Comparison of ENCODE assay signal across 12 cellular contexts in the genomic region with DNA sequence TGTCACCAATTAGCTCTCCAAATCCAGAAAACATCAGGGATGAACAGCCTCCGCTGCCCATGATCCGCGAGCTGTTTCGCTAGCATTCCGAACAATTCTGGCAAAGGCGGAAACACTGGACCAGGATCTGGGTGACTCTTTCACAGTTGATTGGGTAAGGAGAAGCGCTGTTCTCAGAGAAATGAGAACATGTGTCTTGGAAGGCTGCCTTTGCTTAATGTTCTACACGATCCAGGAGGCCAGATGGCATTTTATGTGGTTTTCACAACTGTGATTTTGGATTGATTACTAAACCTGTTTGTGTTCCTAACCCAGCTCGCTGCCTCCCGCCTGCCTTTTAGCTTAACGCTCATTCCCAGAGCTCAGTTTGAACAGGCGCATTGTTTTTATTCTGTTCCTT.
DNase-seq lines count a peak whose midpoint lies in the region; ATAC-seq and TF ChIP-seq lines count a peak whose summit lies in the region.
"Had no signal": no experiment of that assay in that cellular context is flagged by ENCODE, and none has a peak within 500 bp of the region (broad histone marks: within the 10 kb centered on the region; RNA-seq: fewer than 3 reads in every experiment).

No MANE protein-coding gene starts in this region.

- H3K27ac ChIP-seq in heart left ventricle, result no peak overlapping the region
- H3K27ac ChIP-seq: 22Rv1 had no signal

- no peak overlapping the region for H3K9ac ChIP-seq in adipocyte (ENCODE audit: low read length)

- peaks cover 4% of the 10 kb centered on the region for H3K4me1 ChIP-seq in adipocyte (ENCODE audit: control insufficient read depth, insufficient read depth, low read length)
- H3K4me1 ChIP-seq in heart left ventricle, result peaks cover 0 to 17% (median 9%) of the 10 kb centered on the region in 12 donors

- DNase-seq in NCI-H2107 treated with DMSO at 0.1 percent for 48 hours (lab: John Stamatoyannopoulos, UW; ENCODE audit: unreplicated experiment) (peak; percentile 54), NCI-H2107 (lab: John Stamatoyannopoulos, UW) (no peak), adipocyte (ENCODE audit: low read depth) (peak; percentile 70), hippocampal formation (lab: John Stamatoyannopoulos, UW) (peak; percentile 25 to 77), stromal cell of bone marrow (ENCODE audit: low read depth) (peak; percentile 37), COLO829 (ENCODE audit: low spot score) (no peak), SIG-M5 treated with dmso at 0.1 percent for 504 hours (lab: John Stamatoyannopoulos, UW; ENCODE audit: unreplicated experiment) (no peak), heart left ventricle (no peak)
- DNase-seq: kidney, NCI-H1048 had no signal

- 86 to 91% (median 87%) methylated on average over 12 of the region's 12 CpGs for WGBS in heart left ventricle, 4 donors

- no peak for TF ChIP-seq POLR2A in heart left ventricle (IDR thresholded peaks at IDR 0.05)

- H3K9me3 ChIP-seq in adipocyte (ENCODE audit: control insufficient read depth, low read length) (no peaks in the 10 kb centered on the region), heart left ventricle (no peaks in the 10 kb centered on the region)

- TF ChIP-seq CTCF in heart left ventricle (IDR thresholded peaks at IDR 0.05), result no peak

- H3K27me3 ChIP-seq in adipocyte (replicated peaks; ENCODE audit: control insufficient read depth, insufficient read depth, low read length) (peaks cover 13% of the 10 kb centered on the region), heart left ventricle (peaks cover 0 to 29% (median 0%) of the 10 kb centered on the region in 9 donors)

- no peak for ATAC-seq in heart left ventricle
- ATAC-seq: stimulated activated effector memory CD8-positive, alpha-beta T cell treated with anti-CD3 and anti-CD28 coated beads, Interleukin-12 subunit alpha, Interleukin-12 subunit beta, amount 100 ng/mL, for 72 hours had no signal

- intact Hi-C loops in heart left ventricle (cut with DNase I), result no loop called here

- H3K4me3 ChIP-seq in adipocyte (ENCODE audit: low read length) (peak overlapping the region; percentile 60), heart left ventricle (no peak overlapping the region)

- H3K36me3 ChIP-seq in adipocyte (ENCODE audit: control insufficient read depth, insufficient read depth, low read length, severe bottlenecking) (no peaks in the 10 kb centered on the region), heart left ventricle (no peaks in the 10 kb centered on the region)

Comparison
In these comparisons a context has a peak if more than half of its experiments do, and no peak if none do; other contexts are left out.
1. DNase-seq: peak in NCI-H2107 treated with DMSO at 0.1 percent for 48 hours (single experiment), adipocyte (single experiment), hippocampal formation (2 of 2) and stromal cell of bone marrow (single experiment); none in NCI-H2107 (single experiment), COLO829 (single experiment), SIG-M5 treated with dmso at 0.1 percent for 504 hours (single experiment) and heart left ventricle (0 of 5).